Comparison of ENCODE assay signal across 13 cellular contexts in genomic region chr4:112340048-112340447, GRCh38.
"Had no signal": no experiment of that assay in that cellular context is flagged by ENCODE, and none has a peak within 500 bp of the region (broad histone marks: within the 10 kb centered on the region; RNA-seq: fewer than 3 reads in every experiment).

No MANE protein-coding gene starts in this region.

- H3K27me3 Mint-ChIP-seq: activated CD4-positive, alpha-beta memory T cell treated with anti-CD3 and anti-CD28 coated beads for 36 hours; activated CD8-positive, alpha-beta memory T cell treated with anti-CD3 and anti-CD28 coated beads, Interleukin-2, amount 10 ng/mL, durations not matched to agents 7 days and 5 days; activated naive CD4-positive, alpha-beta T cell treated with anti-CD3 and anti-CD28 coated beads, Interleukin-2, amount 10 ng/mL, durations not matched to agents 7 days and 5 days; naive thymus-derived CD4-positive, alpha-beta T cell; stimulated activated memory B cell treated with anti-CD40 and anti-IgM and Interleukin-4, amounts not matched to agents 10 μg/mL and 1 μg/mL and 100 μg/mL, for 72 hours had no signal

- H3K36me3 ChIP-seq: gastrocnemius medialis, pancreas had no signal

- H3K4me3 ChIP-seq: gastrocnemius medialis, heart right ventricle, mucosa of descending colon, pancreas had no signal

- H3K27ac Mint-ChIP-seq: activated CD4-positive, alpha-beta memory T cell treated with anti-CD3 and anti-CD28 coated beads for 36 hours; activated CD8-positive, alpha-beta memory T cell treated with anti-CD3 and anti-CD28 coated beads, Interleukin-2, amount 10 ng/mL, durations not matched to agents 7 days and 5 days; activated naive CD4-positive, alpha-beta T cell treated with anti-CD3 and anti-CD28 coated beads, Interleukin-2, amount 10 ng/mL, durations not matched to agents 7 days and 5 days; endodermal cell; naive thymus-derived CD4-positive, alpha-beta T cell; stimulated activated memory B cell treated with anti-CD40 and anti-IgM and Interleukin-4, amounts not matched to agents 10 μg/mL and 1 μg/mL and 100 μg/mL, for 72 hours had no signal

- H3K4me1 Mint-ChIP-seq: activated CD8-positive, alpha-beta memory T cell treated with anti-CD3 and anti-CD28 coated beads, Interleukin-2, amount 10 ng/mL, durations not matched to agents 7 days and 5 days; activated naive CD4-positive, alpha-beta T cell treated with anti-CD3 and anti-CD28 coated beads, Interleukin-2, amount 10 ng/mL, durations not matched to agents 7 days and 5 days; stimulated activated memory B cell treated with anti-CD40 and anti-IgM and Interleukin-4, amounts not matched to agents 10 μg/mL and 1 μg/mL and 100 μg/mL, for 72 hours had no signal

- H3K9me3 ChIP-seq: gastrocnemius medialis, heart right ventricle, mucosa of descending colon, pancreas had no signal

- ATAC-seq: activated CD8-positive, alpha-beta memory T cell treated with anti-CD3 and anti-CD28 coated beads, Interleukin-2, amount 10 ng/mL, durations not matched to agents 7 days and 5 days; gastrocnemius medialis; heart right ventricle; left lobe of liver; mucosa of descending colon; naive thymus-derived CD4-positive, alpha-beta T cell; pancreas; stimulated activated memory B cell treated with anti-CD40 and anti-IgM and Interleukin-4, amounts not matched to agents 10 μg/mL and 1 μg/mL and 100 μg/mL, for 72 hours had no signal

- H3K4me3 Mint-ChIP-seq: activated CD4-positive, alpha-beta memory T cell treated with anti-CD3 and anti-CD28 coated beads for 36 hours; activated CD8-positive, alpha-beta memory T cell treated with anti-CD3 and anti-CD28 coated beads, Interleukin-2, amount 10 ng/mL, durations not matched to agents 7 days and 5 days; activated naive CD4-positive, alpha-beta T cell treated with anti-CD3 and anti-CD28 coated beads, Interleukin-2, amount 10 ng/mL, durations not matched to agents 7 days and 5 days; endodermal cell; naive thymus-derived CD4-positive, alpha-beta T cell; stimulated activated memory B cell treated with anti-CD40 and anti-IgM and Interleukin-4, amounts not matched to agents 10 μg/mL and 1 μg/mL and 100 μg/mL, for 72 hours had no signal

- H3K4me1 ChIP-seq: gastrocnemius medialis, heart right ventricle, pancreas had no signal

- H3K27ac ChIP-seq: dorsolateral prefrontal cortex, gastrocnemius medialis, heart right ventricle, pancreas had no signal

- H3K36me3 Mint-ChIP-seq: activated naive CD4-positive, alpha-beta T cell treated with anti-CD3 and anti-CD28 coated beads, Interleukin-2, amount 10 ng/mL, durations not matched to agents 7 days and 5 days; stimulated activated memory B cell treated with anti-CD40 and anti-IgM and Interleukin-4, amounts not matched to agents 10 μg/mL and 1 μg/mL and 100 μg/mL, for 72 hours had no signal

- DNase-seq: activated CD4-positive, alpha-beta memory T cell treated with anti-CD3 and anti-CD28 coated beads for 36 hours; activated CD8-positive, alpha-beta memory T cell treated with anti-CD3 and anti-CD28 coated beads, Interleukin-2, amount 10 ng/mL, durations not matched to agents 7 days and 5 days; activated naive CD4-positive, alpha-beta T cell treated with anti-CD3 and anti-CD28 coated beads, Interleukin-2, amount 10 ng/mL, durations not matched to agents 7 days and 5 days; activated T-cell treated with anti-CD3 and anti-CD28 coated beads, Interleukin-2, amount 50 U/mL, for 1 hour; dorsolateral prefrontal cortex; endodermal cell; gastrocnemius medialis; heart right ventricle; mucosa of descending colon; naive thymus-derived CD4-positive, alpha-beta T cell; pancreas had no signal

- H3K9me3 Mint-ChIP-seq: activated CD4-positive, alpha-beta memory T cell treated with anti-CD3 and anti-CD28 coated beads for 36 hours; activated naive CD4-positive, alpha-beta T cell treated with anti-CD3 and anti-CD28 coated beads, Interleukin-2, amount 10 ng/mL, durations not matched to agents 7 days and 5 days; endodermal cell; naive thymus-derived CD4-positive, alpha-beta T cell; stimulated activated memory B cell treated with anti-CD40 and anti-IgM and Interleukin-4, amounts not matched to agents 10 μg/mL and 1 μg/mL and 100 μg/mL, for 72 hours had no signal

- H3K27me3 ChIP-seq: gastrocnemius medialis, heart right ventricle, pancreas had no signal
